12 cellular contexts compared by ENCODE assay signal in genomic region chr3:179969525-179969924, GRCh38.
DNase-seq lines count a peak whose midpoint lies in the region; ATAC-seq and TF ChIP-seq lines count a peak whose summit lies in the region.
"Had no signal": no experiment of that assay in that cellular context is flagged by ENCODE, and none has a peak within 500 bp of the region (broad histone marks: within the 10 kb centered on the region; RNA-seq: fewer than 3 reads in every experiment).

No MANE protein-coding gene starts in this region.

- peaks cover 0 to 2% of the 10 kb centered on the region in 2 donors for H3K9me3 Mint-ChIP-seq in activated T-cell treated with anti-CD3 and anti-CD28 coated beads, Interleukin-2, amount 50 U/mL, for 72 hours
- H3K9me3 Mint-ChIP-seq in activated T-cell treated with anti-CD3 and anti-CD28 coated beads, Interleukin-2, amount 50 U/mL, for 24 hours = no peaks in the 10 kb centered on the region
- no peaks in the 10 kb centered on the region for H3K9me3 Mint-ChIP-seq in endothelial cell (ENCODE audit: unreplicated experiment)
- H3K9me3 Mint-ChIP-seq: activated naive CD8-positive, alpha-beta T cell treated with anti-CD3 and anti-CD28 coated beads, Interleukin-2, amount 50 U/mL, for 24 hours; neural progenitor cell had no signal

- no peaks in the 10 kb centered on the region for H3K36me3 Mint-ChIP-seq in activated T-cell treated with anti-CD3 and anti-CD28 coated beads, Interleukin-2, amount 50 U/mL, for 72 hours (ENCODE audit: insufficient read depth in 2 of 2)
- no peaks in the 10 kb centered on the region for H3K36me3 Mint-ChIP-seq in activated T-cell treated with anti-CD3 and anti-CD28 coated beads, Interleukin-2, amount 50 U/mL, for 24 hours (ENCODE audit: low read depth)
- H3K36me3 Mint-ChIP-seq in endothelial cell (ENCODE audit: low read depth, unreplicated experiment) = no peaks in the 10 kb centered on the region
- H3K36me3 Mint-ChIP-seq: neural progenitor cell had no signal

- H3K27ac ChIP-seq in angular gyrus (ENCODE audit: low read depth, low read length) = peak overlapping the region; percentile 73
- peak overlapping the region; percentile 58 for H3K27ac ChIP-seq in temporal lobe (ENCODE audit: low read depth, low read length)
- H3K27ac ChIP-seq: neural progenitor cell had no signal

- peaks cover 18% of the 10 kb centered on the region for H3K27me3 Mint-ChIP-seq in activated T-cell treated with anti-CD3 and anti-CD28 coated beads, Interleukin-2, amount 50 U/mL, for 72 hours (ENCODE audit: low read depth)
- H3K27me3 Mint-ChIP-seq in activated T-cell treated with anti-CD3 and anti-CD28 coated beads, Interleukin-2, amount 50 U/mL, for 24 hours = peaks cover 27% of the 10 kb centered on the region
- no peaks in the 10 kb centered on the region for H3K27me3 Mint-ChIP-seq in endothelial cell (ENCODE audit: unreplicated experiment)

- peaks cover 16% of the 10 kb centered on the region for H3K4me1 Mint-ChIP-seq in activated T-cell treated with anti-CD3 and anti-CD28 coated beads, Interleukin-2, amount 50 U/mL, for 72 hours (ENCODE audit: low read depth)
- H3K4me1 Mint-ChIP-seq in activated T-cell treated with anti-CD3 and anti-CD28 coated beads, Interleukin-2, amount 50 U/mL, for 24 hours (ENCODE audit: low read depth) = peaks cover 7% of the 10 kb centered on the region
- H3K4me1 Mint-ChIP-seq in endothelial cell (ENCODE audit: unreplicated experiment) = peaks cover 7% of the 10 kb centered on the region
- H3K4me1 Mint-ChIP-seq: activated naive CD8-positive, alpha-beta T cell treated with anti-CD3 and anti-CD28 coated beads, Interleukin-2, amount 50 U/mL, for 24 hours had no signal

- peak; percentile 81 to 91 for ATAC-seq in activated T-cell treated with anti-CD3 and anti-CD28 coated beads, Interleukin-2, amount 50 U/mL, for 72 hours (replicated peaks in 1 of 2)
- ATAC-seq: activated naive CD8-positive, alpha-beta T cell treated with anti-CD3 and anti-CD28 coated beads, Interleukin-2, amount 50 U/mL, for 24 hours; HepG2 had no signal

- TF ChIP-seq CTCF in NB4 (IDR thresholded peaks at IDR 0.05; ENCODE audit: low read depth, low read length) = no peak
- TF ChIP-seq CTCF in endothelial cell (IDR thresholded peaks at IDR 0.05; ENCODE audit: unreplicated experiment) = no peak

- no peak overlapping the region for H3K4me3 ChIP-seq in NB4 (ENCODE audit: low read depth, low read length)
- H3K4me3 ChIP-seq: neural progenitor cell had no signal

- peak overlapping the region; percentile 27 to 50 for H3K4me3 Mint-ChIP-seq in activated T-cell treated with anti-CD3 and anti-CD28 coated beads, Interleukin-2, amount 50 U/mL, for 72 hours
- H3K4me3 Mint-ChIP-seq in activated T-cell treated with anti-CD3 and anti-CD28 coated beads, Interleukin-2, amount 50 U/mL, for 24 hours = no peak overlapping the region
- H3K4me3 Mint-ChIP-seq in endothelial cell (ENCODE audit: unreplicated experiment) = no peak overlapping the region
- H3K4me3 Mint-ChIP-seq: activated naive CD8-positive, alpha-beta T cell treated with anti-CD3 and anti-CD28 coated beads, Interleukin-2, amount 50 U/mL, for 24 hours; neural progenitor cell had no signal

- peak; percentile 12 to 19 for DNase-seq in activated T-cell treated with anti-CD3 and anti-CD28 coated beads, Interleukin-2, amount 50 U/mL, for 72 hours
- DNase-seq in activated T-cell treated with anti-CD3 and anti-CD28 coated beads, Interleukin-2, amount 50 U/mL, for 24 hours = no peak
- peak; percentile 60 for DNase-seq in NB4 (ENCODE audit: low read depth)
- no peak for DNase-seq in endothelial cell (ENCODE audit: low spot score)
- DNase-seq in activated CD4-positive, CD25-positive, alpha-beta regulatory T cell (lab: John Stamatoyannopoulos, UW) = no peak
- DNase-seq in T-helper 9 cell = no peak
- DNase-seq: activated naive CD8-positive, alpha-beta T cell treated with anti-CD3 and anti-CD28 coated beads, Interleukin-2, amount 50 U/mL, for 24 hours; C1 segment of cervical spinal cord had no signal

- H3K27ac Mint-ChIP-seq in activated T-cell treated with anti-CD3 and anti-CD28 coated beads, Interleukin-2, amount 50 U/mL, for 72 hours = peak overlapping the region; percentile 39
- H3K27ac Mint-ChIP-seq in activated T-cell treated with anti-CD3 and anti-CD28 coated beads, Interleukin-2, amount 50 U/mL, for 24 hours = no peak overlapping the region
- no peak overlapping the region for H3K27ac Mint-ChIP-seq in endothelial cell (ENCODE audit: unreplicated experiment)
- H3K27ac Mint-ChIP-seq: activated naive CD8-positive, alpha-beta T cell treated with anti-CD3 and anti-CD28 coated beads, Interleukin-2, amount 50 U/mL, for 24 hours; neural progenitor cell had no signal

- no peak for TF ChIP-seq POLR2A in NB4 (IDR thresholded peaks at IDR 0.05; ENCODE audit: extremely low read depth, insufficient read length)

Comparison
In these comparisons a context has a peak if more than half of its experiments do, and no peak if none do; other contexts are left out.
1. DNase-seq: peak in activated T-cell treated with anti-CD3 and anti-CD28 coated beads, Interleukin-2, amount 50 U/mL, for 72 hours (2 of 2) and NB4 (single experiment); none in activated T-cell treated with anti-CD3 and anti-CD28 coated beads, Interleukin-2, amount 50 U/mL, for 24 hours (single experiment), endothelial cell (single experiment), activated CD4-positive, CD25-positive, alpha-beta regulatory T cell (0 of 4) and T-helper 9 cell (single experiment).
2. H3K4me3 Mint-ChIP-seq: peak in activated T-cell treated with anti-CD3 and anti-CD28 coated beads, Interleukin-2, amount 50 U/mL, for 72 hours (2 of 2); none in activated T-cell treated with anti-CD3 and anti-CD28 coated beads, Interleukin-2, amount 50 U/mL, for 24 hours (single experiment) and endothelial cell (single experiment).